In genomic region chr7:1910081-1910685, GRCh38 we compare ENCODE assay signal across 22 cellular contexts.
DNase-seq lines count a peak whose midpoint lies in the region; ATAC-seq, FAIRE-seq and TF ChIP-seq lines count a peak whose summit lies in the region.
"Had no signal": no experiment of that assay in that cellular context is flagged by ENCODE, and none has a peak within 500 bp of the region (broad histone marks: within the 10 kb centered on the region; RNA-seq: fewer than 3 reads in every experiment).

No MANE protein-coding gene starts in this region.

- peaks cover 7% of the 10 kb centered on the region for H3K4me1 Mint-ChIP-seq in T-helper 17 cell
- H3K4me1 Mint-ChIP-seq: CD14-positive monocyte had no signal

- ATAC-seq in left ventricle myocardium superior = no peak
- ATAC-seq in T-helper 17 cell = no peak
- ATAC-seq: A549 had no signal

- H3K36me3 Mint-ChIP-seq in T-helper 17 cell (ENCODE audit: low read depth) = no peaks in the 10 kb centered on the region

- no peaks in the 10 kb centered on the region for H3K27me3 Mint-ChIP-seq in T-helper 17 cell
- H3K27me3 Mint-ChIP-seq: CD4-positive, alpha-beta memory T cell had no signal

- no peaks in the 10 kb centered on the region for H3K27me3 ChIP-seq in small intestine (ENCODE audit: control insufficient read depth in 2 of 2, insufficient read depth in 2 of 2, low read length in 2 of 2)
- H3K27me3 ChIP-seq: BE2C had no signal

- H3K27ac Mint-ChIP-seq in T-helper 17 cell = peak overlapping the region; percentile 32

- FAIRE-seq in kidney (lab: Jason Lieb, UNC) = no peak
- FAIRE-seq in small intestine (lab: Jason Lieb, UNC) = no peak
- FAIRE-seq: A549, G401.6, GM12892 had no signal

- no peaks in the 10 kb centered on the region for H3K36me3 ChIP-seq in kidney (ENCODE audit: control insufficient read depth in 1 of 2, insufficient read depth in 2 of 2, low read length in 2 of 2)
- H3K36me3 ChIP-seq in small intestine (ENCODE audit: control insufficient read depth in 2 of 2, insufficient read depth in 2 of 2, low read length in 2 of 2) = no peaks in the 10 kb centered on the region
- H3K36me3 ChIP-seq: BE2C had no signal

- H3K4me1 ChIP-seq in kidney (ENCODE audit: control insufficient read depth in 1 of 2, insufficient read depth in 1 of 2, low read depth in 1 of 2, low read length in 2 of 2) (peaks cover 0 to 2% of the 10 kb centered on the region in 2 donors), small intestine (ENCODE audit: control insufficient read depth in 2 of 2, insufficient read depth in 1 of 2, low read depth in 1 of 2, low read length in 1 of 2) (no peaks in the 10 kb centered on the region)
- H3K4me1 ChIP-seq: A549, Caco-2 had no signal

- intact Hi-C loops in left ventricle myocardium superior (cut with micrococcal nuclease) = no loop called here
- intact Hi-C loops in cardiac septum (cut with DNase I) = no loop called here
- intact Hi-C loops in kidney (cut with DNase I) = no loop called here

- WGBS in small intestine, 3 donors = 93 to 96% (median 95%) methylated on average over 25 to 26 of the region's 26 CpGs

- H3K9ac ChIP-seq in kidney (ENCODE audit: low read length in 2 of 2) = no peak overlapping the region
- H3K9ac ChIP-seq: BLaER1 treated with 17β-estradiol and CSF1 and Interleukin-3, amounts not matched to agents 10 nM and 100 nM had no signal

- H3K9me3 ChIP-seq in T-helper 17 cell (ENCODE audit: control insufficient read depth, low read length, poor library complexity, severe bottlenecking) (no peaks in the 10 kb centered on the region), kidney (ENCODE audit: control insufficient read depth in 1 of 2, low read length in 2 of 2) (no peaks in the 10 kb centered on the region), small intestine (ENCODE audit: control insufficient read depth, low read depth) (no peaks in the 10 kb centered on the region)
- H3K9me3 ChIP-seq: A549; BE2C; BLaER1 treated with 17β-estradiol and CSF1 and Interleukin-3, amounts not matched to agents 10 nM and 100 nM; Caco-2 had no signal

- H3K27ac ChIP-seq in kidney (ENCODE audit: low read depth in 2 of 2, low read length in 2 of 2) = no peak overlapping the region
- no peak overlapping the region for H3K27ac ChIP-seq in small intestine (ENCODE audit: low read depth in 1 of 2, low read length in 1 of 2)
- H3K27ac ChIP-seq: A549; BLaER1 treated with 17β-estradiol and CSF1 and Interleukin-3, amounts not matched to agents 10 nM and 100 nM had no signal

- no peak overlapping the region for H3K4me3 ChIP-seq in kidney (ENCODE audit: low read length in 2 of 2)
- no peak overlapping the region for H3K4me3 ChIP-seq in small intestine (ENCODE audit: low read depth in 1 of 2, low read length in 2 of 2)
- H3K4me3 ChIP-seq: A549; BLaER1 treated with 17β-estradiol and CSF1 and Interleukin-3, amounts not matched to agents 10 nM and 100 nM had no signal

- no peak overlapping the region for H3K4me3 Mint-ChIP-seq in T-helper 17 cell
- H3K4me3 Mint-ChIP-seq: CD4-positive, alpha-beta memory T cell had no signal

- DNase-seq in left ventricle myocardium superior = peak; percentile 21
- DNase-seq in cardiac septum (ENCODE audit: low spot score) = no peak
- DNase-seq in T-helper 17 cell = no peak
- peak; percentile 64 for DNase-seq in kidney
- no peak for DNase-seq in COR-L47 (lab: John Stamatoyannopoulos, UW)
- no peak for DNase-seq in small intestine
- DNase-seq in NCI-H128 (lab: John Stamatoyannopoulos, UW; ENCODE audit: unreplicated experiment) = no peak
- DNase-seq: 8988T; ACHN; AML-193; BE2C; Caco-2; CD4-positive, alpha-beta memory T cell; DMS153; DND-41; GOT3; HCEC 1CT had no signal

- TF ChIP-seq CTCF in kidney (IDR thresholded peaks at IDR 0.05; ENCODE audit: borderline replicate concordance, extremely low read depth, insufficient read depth) = no peak

Comparison
In these comparisons a context has a peak if more than half of its experiments do, and no peak if none do; other contexts are left out.
1. DNase-seq: peak in left ventricle myocardium superior (single experiment) and kidney (single experiment); none in cardiac septum (single experiment), T-helper 17 cell (0 of 3), COR-L47 (single experiment), small intestine (single experiment) and NCI-H128 (single experiment).